In the genomic region with DNA sequence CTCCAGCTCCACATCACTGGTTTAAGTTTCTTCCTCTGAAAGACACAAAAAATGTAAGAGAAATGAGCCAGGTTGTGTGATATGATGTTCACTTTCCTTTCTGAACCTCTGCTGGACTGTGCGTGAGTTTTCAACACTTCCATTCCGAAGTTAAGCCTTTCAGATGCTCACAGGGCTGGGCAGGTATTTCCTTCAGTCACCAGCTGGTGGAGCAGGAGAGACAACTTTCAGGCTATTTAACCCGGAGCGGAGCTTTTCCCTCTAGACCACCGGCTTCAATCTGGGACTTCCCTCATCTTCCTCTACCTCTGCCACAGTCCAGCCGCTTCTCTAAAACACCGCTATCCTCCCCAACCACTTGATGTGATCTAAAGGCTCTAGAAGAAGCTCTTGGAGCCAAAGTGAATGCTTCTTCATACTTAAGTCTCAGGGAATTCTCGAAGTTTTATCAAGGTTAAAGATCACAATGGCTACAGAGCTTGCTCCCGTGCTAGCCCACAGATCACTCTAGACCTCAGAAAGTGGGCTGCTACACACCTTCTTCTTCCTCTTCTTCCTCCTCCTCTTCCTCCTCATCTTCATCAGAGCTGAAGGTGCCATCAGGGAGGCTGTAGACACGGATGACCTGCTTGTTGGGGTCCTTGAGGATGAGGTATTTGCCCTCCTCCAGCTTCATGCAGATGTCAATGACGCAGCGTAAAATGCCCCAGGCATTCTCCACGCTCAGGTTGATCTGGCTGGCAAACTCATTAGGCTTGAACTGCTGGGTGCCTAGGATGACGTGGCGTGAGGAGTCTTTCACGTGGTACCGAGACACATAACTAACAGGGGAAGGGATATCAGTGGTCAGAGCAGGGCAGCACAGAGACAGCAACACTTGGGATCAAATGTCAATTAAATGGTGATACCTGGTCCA, we compare ENCODE assay signal across 8 cellular contexts. TPM values are rescaled to one million over a fixed set of nuclear protein-coding genes. Genes with fewer than 3 reads are reported as not detected.
DNase-seq lines count a peak whose midpoint lies in the region; ATAC-seq and TF ChIP-seq lines count a peak whose summit lies in the region.

No MANE protein-coding gene starts in this region.

- H3K4me3 Mint-ChIP-seq in activated B cell treated with CpG ODN at 0.5 μM for 24 hours: no peak overlapping the region

- H2AFZ ChIP-seq in osteoblast (ENCODE audit: low read length): no peak overlapping the region

- no peaks in the 10 kb centered on the region for H3K27me3 ChIP-seq in osteoblast (ENCODE audit: insufficient read depth, low read length)

- peaks cover 15% of the 10 kb centered on the region for H4K20me1 ChIP-seq in osteoblast (ENCODE audit: insufficient read depth, low read length)

- H3K9me3 ChIP-seq in osteoblast (ENCODE audit: low read depth, low read length): no peaks in the 10 kb centered on the region

- no peak overlapping the region for H3K4me3 ChIP-seq in osteoblast (ENCODE audit: insufficient read depth, low read length)

- no peak overlapping the region for H3K27ac ChIP-seq in osteoblast (ENCODE audit: low read depth, low read length)

- TF ChIP-seq CTCF in activated B cell treated with CpG ODN at 0.5 μM for 24 hours (IDR thresholded peaks at IDR 0.05): no peak
- peak; percentile 71 for TF ChIP-seq CTCF in osteoblast (IDR thresholded peaks at IDR 0.05; ENCODE audit: extremely low read depth, low read depth, low read length)

- CTCF ChIA-PET in activated B cell treated with CpG ODN at 0.5 μM for 24 hours (lab: Charles Lee): interaction anchor here (0.8 to 2.3 kb wide), 11 partner anchors 9 to 466 kb away, joined by 3 to 5 read pairs (median 4); a partner anchor contains a TSS

- DNase-seq in SKM-1 treated with dmso at 0.1 percent for 144 hours (lab: John Stamatoyannopoulos, UW; ENCODE audit: unreplicated experiment) (peak; percentile 22), SKM-1 (lab: John Stamatoyannopoulos, UW; ENCODE audit: unreplicated experiment) (no peak), LoVo (ENCODE audit: low spot score) (peak; percentile 36), activated B cell treated with CpG ODN at 0.5 μM for 24 hours (no peak), osteoblast (ENCODE audit: insufficient read length, low spot score, missing footprints) (peak; percentile 90), GM19240 (ENCODE audit: insufficient read length, low spot score) (no peak)

- no peaks in the 10 kb centered on the region for H3K9me3 Mint-ChIP-seq in activated B cell treated with CpG ODN at 0.5 μM for 24 hours

- H3K4me1 ChIP-seq in osteoblast (ENCODE audit: insufficient read depth, low read length): peaks cover 6% of the 10 kb centered on the region

- no peaks in the 10 kb centered on the region for H3K79me2 ChIP-seq in osteoblast (ENCODE audit: insufficient read depth, low read length)

- intact Hi-C loops in activated B cell treated with CpG ODN at 0.5 μM for 24 hours (cut with micrococcal nuclease): loop anchor here (1.0 kb wide), 1 partner anchor 16 kb away; no protein-coding TSS in a partner anchor

- H3K36me3 ChIP-seq in osteoblast (ENCODE audit: insufficient read depth, low read length): peaks cover 59% of the 10 kb centered on the region

- H3K27ac Mint-ChIP-seq in activated B cell treated with CpG ODN at 0.5 μM for 24 hours: peak overlapping the region; percentile 47

- ATAC-seq in activated B cell treated with CpG ODN at 0.5 μM for 24 hours (ENCODE audit: low read depth): peak; percentile 28
- ATAC-seq in esophagus mucosa: peak; percentile 52
- ATAC-seq in HG03457 (IDR thresholded peaks at IDR 0.05; ENCODE audit: unreplicated experiment): no peak

- H3K36me3 Mint-ChIP-seq in activated B cell treated with CpG ODN at 0.5 μM for 24 hours (ENCODE audit: low read depth): peaks cover 62% of the 10 kb centered on the region

- peaks cover 17% of the 10 kb centered on the region for H3K4me1 Mint-ChIP-seq in activated B cell treated with CpG ODN at 0.5 μM for 24 hours

- no peak overlapping the region for H3K4me2 ChIP-seq in osteoblast (ENCODE audit: insufficient read depth, low read length)

- no peaks in the 10 kb centered on the region for H3K27me3 Mint-ChIP-seq in activated B cell treated with CpG ODN at 0.5 μM for 24 hours

- POLR2A ChIA-PET in activated B cell treated with CpG ODN at 0.5 μM for 24 hours (lab: Charles Lee): interaction anchor here (0.7 to 3.4 kb wide), 5 partner anchors 10 to 41 kb away, joined by 3 to 21 read pairs (median 4); a partner anchor contains a TSS

RNA-seq across cellular contexts. Expression of a gene that starts 4.4 kb away (rescaled TPM):
- total RNA-seq in activated B cell treated with CpG ODN at 0.5 μM for 24 hours (3.9 and 6.5 TPM in 2 replicates), esophagus mucosa (8.7 TPM), osteoblast (15.9 and 16.3 TPM in 2 replicates)

RNA-seq across cellular contexts. Expression of a gene that starts 17.7 kb away (rescaled TPM):
- total RNA-seq in activated B cell treated with CpG ODN at 0.5 μM for 24 hours: 285 and 301 TPM in 2 replicates
- total RNA-seq in esophagus mucosa: 135 TPM
- 393 and 412 TPM in 2 replicates for total RNA-seq in osteoblast

RNA-seq across cellular contexts. Expression of a gene that starts 29.8 kb away (rescaled TPM):
- total RNA-seq in activated B cell treated with CpG ODN at 0.5 μM for 24 hours: 59.1 and 71.7 TPM in 2 replicates
- 103 TPM for total RNA-seq in esophagus mucosa
- 17.4 and 18.6 TPM in 2 replicates for total RNA-seq in osteoblast

Comparison
In these comparisons a context has a peak if more than half of its experiments do, and no peak if none do; other contexts are left out.
1. DNase-seq: peak in SKM-1 treated with dmso at 0.1 percent for 144 hours (single experiment), LoVo (single experiment) and osteoblast (single experiment); none in SKM-1 (single experiment), activated B cell treated with CpG ODN at 0.5 μM for 24 hours (single experiment) and GM19240 (single experiment).